ENCODE assay signal across 1 cellular context in the genomic region with DNA sequence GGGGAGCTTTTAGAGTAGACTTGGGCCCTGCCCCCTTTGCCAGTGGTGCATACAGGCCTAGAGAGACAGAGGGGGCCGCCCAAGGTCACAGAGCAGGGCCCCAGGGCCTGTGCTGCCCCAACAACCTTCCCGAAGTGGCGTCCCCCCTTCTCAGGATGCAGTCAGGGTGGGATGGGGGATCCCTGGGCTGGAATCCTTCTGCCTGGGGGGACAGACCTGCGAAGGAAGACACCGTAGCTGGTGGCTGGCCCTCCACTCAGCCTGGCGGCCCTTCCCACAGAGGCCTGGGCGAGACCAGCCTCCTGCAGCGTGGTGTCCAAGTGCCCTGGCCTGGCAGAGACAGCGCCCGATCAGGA.
A peak's percentile ranks its signal among the peaks of the same experiment; 100 is the strongest.
TF ChIP-seq lines count a peak whose summit lies in the region.

No MANE protein-coding gene starts in this region.

TF ChIP-seq in HepG2, 621 proteins besides CTCF, POLR2A, EP300 and RAD21 (continued from another document):
- TF ChIP-seq ARNTL (CRISPR knock-in tag; IDR thresholded peaks at IDR 0.05) (no peak), AGO2 (optimal IDR thresholded peaks at IDR 0.05; ENCODE audit: low read depth, low read length) (peak; percentile 55), ELF3 (CRISPR knock-in tag; IDR thresholded peaks at IDR 0.05) (no peak), ZNF383 (CRISPR knock-in tag; IDR thresholded peaks at IDR 0.05; ENCODE audit: borderline replicate concordance) (0 out of 2 replicates have a peak, but pooled peaks have one; percentile 3)
- TF ChIP-seq, protein P1, sequence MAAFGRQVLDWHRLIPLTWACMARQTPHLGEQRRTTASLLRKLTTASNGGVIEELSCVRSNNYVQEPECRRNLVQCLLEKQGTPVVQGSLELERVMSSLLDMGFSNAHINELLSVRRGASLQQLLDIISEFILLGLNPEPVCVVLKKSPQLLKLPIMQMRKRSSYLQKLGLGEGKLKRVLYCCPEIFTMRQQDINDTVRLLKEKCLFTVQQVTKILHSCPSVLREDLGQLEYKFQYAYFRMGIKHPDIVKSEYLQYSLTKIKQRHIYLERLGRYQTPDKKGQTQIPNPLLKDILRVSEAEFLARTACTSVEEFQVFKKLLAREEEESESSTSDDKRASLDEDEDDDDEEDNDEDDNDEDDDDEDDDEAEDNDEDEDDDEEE (CRISPR knock-in tag; IDR thresholded peaks at IDR 0.05) = peak; percentile 32; the same call in 1 of the 2 replicates
- TF ChIP-seq, protein P2, sequence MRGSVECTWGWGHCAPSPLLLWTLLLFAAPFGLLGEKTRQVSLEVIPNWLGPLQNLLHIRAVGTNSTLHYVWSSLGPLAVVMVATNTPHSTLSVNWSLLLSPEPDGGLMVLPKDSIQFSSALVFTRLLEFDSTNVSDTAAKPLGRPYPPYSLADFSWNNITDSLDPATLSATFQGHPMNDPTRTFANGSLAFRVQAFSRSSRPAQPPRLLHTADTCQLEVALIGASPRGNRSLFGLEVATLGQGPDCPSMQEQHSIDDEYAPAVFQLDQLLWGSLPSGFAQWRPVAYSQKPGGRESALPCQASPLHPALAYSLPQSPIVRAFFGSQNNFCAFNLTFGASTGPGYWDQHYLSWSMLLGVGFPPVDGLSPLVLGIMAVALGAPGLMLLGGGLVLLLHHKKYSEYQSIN (CRISPR knock-in tag; IDR thresholded peaks at IDR 0.05; ENCODE audit: borderline replicate concordance) = no peak
